28 cellular contexts compared by ENCODE assay signal in the genomic region with DNA sequence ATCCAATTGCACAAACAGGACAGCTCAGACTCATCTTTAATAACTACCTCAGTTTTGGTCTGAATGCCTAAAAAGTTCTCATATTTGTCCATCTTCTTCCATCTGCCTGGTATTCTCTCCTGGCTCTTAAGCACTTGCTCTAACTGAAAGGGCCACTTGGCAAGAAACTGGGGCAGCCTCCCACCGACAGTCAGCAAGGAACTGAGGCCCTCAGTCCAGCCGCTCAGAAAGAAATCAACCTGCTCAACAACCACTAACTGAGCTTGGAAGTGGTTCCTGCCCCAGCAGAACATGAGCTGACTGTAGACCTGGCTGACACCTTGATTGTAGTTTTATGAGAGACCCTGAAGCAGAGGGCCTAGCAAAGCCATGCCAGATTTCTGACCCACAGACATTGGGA.
A peak's percentile ranks its signal among the peaks of the same experiment; 100 is the strongest.
DNase-seq lines count a peak whose midpoint lies in the region; ATAC-seq, FAIRE-seq and TF ChIP-seq lines count a peak whose summit lies in the region.
"Had no signal": no experiment of that assay in that cellular context is flagged by ENCODE, and none has a peak within 500 bp of the region (broad histone marks: within the 10 kb centered on the region; RNA-seq: fewer than 3 reads in every experiment).

No MANE protein-coding gene starts in this region.

- no peak for TF ChIP-seq CTCF in HepG2 (CRISPR knock-in tag; IDR thresholded peaks at IDR 0.05)
- TF ChIP-seq CTCF in right lobe of liver (IDR thresholded peaks at IDR 0.05) = no peak
- TF ChIP-seq CTCF in H9 (conservative IDR thresholded peaks at IDR 0.05) = no peak
- TF ChIP-seq CTCF in WTC11 (IDR thresholded peaks at IDR 0.05) = no peak

- no peak overlapping the region for H4K5ac ChIP-seq in H9 (ENCODE audit: insufficient read length, low read depth, low read length)

- H2BK15ac ChIP-seq in H9 (ENCODE audit: low read depth, low read length) = no peak overlapping the region

- H3K4me1 ChIP-seq in HepG2 (ENCODE audit: insufficient read depth, low read length) (peaks cover 17% of the 10 kb centered on the region), right lobe of liver (no peaks in the 10 kb centered on the region), H9 (ENCODE audit: insufficient read depth, low read length) (no peaks in the 10 kb centered on the region)
- H3K4me1 ChIP-seq: BE2C, BLaER1 had no signal

- H3K23ac ChIP-seq in H9 (ENCODE audit: insufficient read length, low read depth, low read length) = no peak overlapping the region

- H4K91ac ChIP-seq in H9 (ENCODE audit: insufficient read length, low read depth, low read length) = no peak overlapping the region

- FAIRE-seq in HepG2 (lab: Jason Lieb, UNC) = no peak
- FAIRE-seq: A204.1, GM12878, GM12892, GM18507 had no signal

- H4K20me1 ChIP-seq in HepG2 (ENCODE audit: insufficient read depth, low read length) (no peaks in the 10 kb centered on the region), H9 (ENCODE audit: control insufficient read depth, insufficient read depth, insufficient read length) (no peaks in the 10 kb centered on the region)
- H4K20me1 ChIP-seq: BLaER1 had no signal

- H2BK120ac ChIP-seq in H9 (ENCODE audit: low read depth, low read length, poor library complexity, severe bottlenecking) = no peak overlapping the region

- no peak overlapping the region for H3K14ac ChIP-seq in H9 (ENCODE audit: insufficient read depth, low read length)

- no peak overlapping the region for H2BK20ac ChIP-seq in H9 (ENCODE audit: low read depth, low read length, poor library complexity, severe bottlenecking)

- intact Hi-C loops in HepG2 (cut with micrococcal nuclease; ENCODE audit: unreplicated experiment) (no loop called here), right lobe of liver (cut with DNase I) (no loop called here)
- intact Hi-C loops in activated naive CD4-positive, alpha-beta T cell treated with anti-CD3 and anti-CD28 coated beads for 36 hours (cut with micrococcal nuclease) = no loop called here

- H3K4me3 ChIP-seq in HepG2 (replicated peaks in 1 of 3; ENCODE audit: insufficient read depth in 1 of 3, low read depth in 2 of 3, low read length in 3 of 3) = no peak overlapping the region
- H3K4me3 ChIP-seq in right lobe of liver = no peak overlapping the region
- H3K4me3 ChIP-seq: BLaER1, GM12878 had no signal

- POLR2A ChIA-PET in HepG2 (lab: Yijun Ruan, JAX) (no interaction called here), WTC11 (lab: Charles Lee) (no interaction called here)

- H3K18ac ChIP-seq in H9 (ENCODE audit: insufficient read length, low read depth, low read length) = no peak overlapping the region

- peaks cover 0 to 2% of the 10 kb centered on the region in 2 experiments for H3K36me3 ChIP-seq in HepG2 (replicated peaks in 1 of 2; ENCODE audit: control insufficient read depth in 1 of 2, insufficient read depth in 2 of 2, low read length in 2 of 2)
- peaks cover 0 to 25% (median 12%) of the 10 kb centered on the region in 4 donors for H3K36me3 ChIP-seq in right lobe of liver

- H4K8ac ChIP-seq in H9 (replicated peaks; ENCODE audit: insufficient read length, low read depth, low read length) = no peak overlapping the region

- CTCF ChIA-PET in HepG2 (lab: Yijun Ruan, JAX; ENCODE audit: low intra/inter-chr PET ratio, low total read pairs) = no interaction called here
- CTCF ChIA-PET in WTC11 (lab: Charles Lee) = no interaction called here
- CTCF ChIA-PET in activated naive CD4-positive, alpha-beta T cell treated with anti-CD3 and anti-CD28 coated beads for 36 hours (lab: Charles Lee) = no interaction called here

- H3K23me2 ChIP-seq in H9 (ENCODE audit: insufficient read length, low read depth, low read length, poor library complexity, severe bottlenecking) = no peaks in the 10 kb centered on the region

- WGBS in HepG2 (ENCODE audit: low lambda C conversion rate) = 95% methylated on average over 2 of the region's 2 CpGs
- WGBS in right lobe of liver (ENCODE audit: insufficient coverage, low coverage, low lambda C conversion rate, missing lambda C conversion rate) = 100% methylated on average over 1 of the region's 2 CpGs
- WGBS in H9 (ENCODE audit: extremely low coverage, insufficient read length, low lambda C conversion rate) = no CpG with 5 or more reads among the region's 2 CpGs

- no peak overlapping the region for H2BK5ac ChIP-seq in H9 (ENCODE audit: insufficient read length, low read length)

- H3K4me1 Mint-ChIP-seq in H9 (peaks cover 0 to 4% of the 10 kb centered on the region in 2 experiments; a peak in 1 of 4 replicates), WTC11 (no peaks in the 10 kb centered on the region)
- peaks cover 4% of the 10 kb centered on the region for H3K4me1 Mint-ChIP-seq in activated naive CD4-positive, alpha-beta T cell treated with anti-CD3 and anti-CD28 coated beads for 36 hours (ENCODE audit: low read depth)
- H3K4me1 Mint-ChIP-seq: CD4-positive, alpha-beta memory T cell; CD4-positive, CD25-positive, alpha-beta regulatory T cell; CD8-positive, alpha-beta memory T cell had no signal

- H3K9me3 ChIP-seq in HepG2 (ENCODE audit: low read length) (no peaks in the 10 kb centered on the region), right lobe of liver (no peaks in the 10 kb centered on the region), H9 (ENCODE audit: control insufficient read depth, low read depth, low read length) (no peaks in the 10 kb centered on the region)
- H3K9me3 ChIP-seq: BE2C, BLaER1 had no signal

- H3K36me3 Mint-ChIP-seq in H9 (ENCODE audit: insufficient read depth in 1 of 3, low read depth in 3 of 3) (peaks cover 11 to 24% (median 21%) of the 10 kb centered on the region in 3 experiments; a peak in 6 of 7 replicates), WTC11 (peaks cover 23% of the 10 kb centered on the region)
- H3K36me3 Mint-ChIP-seq in activated naive CD4-positive, alpha-beta T cell treated with anti-CD3 and anti-CD28 coated beads for 36 hours (ENCODE audit: low read depth) = peaks cover 6% of the 10 kb centered on the region

- H3T11ph ChIP-seq in H9 (ENCODE audit: low read length) = no peak overlapping the region

- H3K4me2 ChIP-seq in HepG2 (ENCODE audit: low read depth, low read length) (no peak overlapping the region), H9 (ENCODE audit: insufficient read depth, insufficient read length, low read length) (no peak overlapping the region)
- H3K4me2 ChIP-seq: BLaER1 had no signal

- no peak overlapping the region for H3K9ac ChIP-seq in HepG2 (ENCODE audit: insufficient read depth, low read depth, low read length)
- H3K9ac ChIP-seq in H9 (ENCODE audit: extremely low read depth, insufficient read length, low read length) = no peak overlapping the region
- H3K9ac ChIP-seq: BLaER1 had no signal

- TF ChIP-seq POLR2A in HepG2 (IDR thresholded peaks at IDR 0.05; ENCODE audit: insufficient read depth in 1 of 2, low read depth in 2 of 2, low read length in 2 of 2) (no peak), right lobe of liver (IDR thresholded peaks at IDR 0.05) (no peak)

- H3K27me3 Mint-ChIP-seq in H9 (ENCODE audit: low read depth) (no peaks in the 10 kb centered on the region), WTC11 (ENCODE audit: low read depth) (no peaks in the 10 kb centered on the region)
- peaks cover 3% of the 10 kb centered on the region for H3K27me3 Mint-ChIP-seq in activated naive CD4-positive, alpha-beta T cell treated with anti-CD3 and anti-CD28 coated beads for 36 hours (ENCODE audit: low read depth)
- H3K27me3 Mint-ChIP-seq: CD4-positive, alpha-beta memory T cell; CD4-positive, CD25-positive, alpha-beta regulatory T cell had no signal

- H3K56ac ChIP-seq in H9 (ENCODE audit: insufficient read length, low read depth, low read length) = no peak overlapping the region

- H3K27me3 ChIP-seq in HepG2 (ENCODE audit: control insufficient read depth in 1 of 2, insufficient read depth in 2 of 2, low read length in 2 of 2) (no peaks in the 10 kb centered on the region), right lobe of liver (no peaks in the 10 kb centered on the region), H9 (ENCODE audit: insufficient read depth, low read length) (no peaks in the 10 kb centered on the region)
- H3K27me3 ChIP-seq: BE2C, BLaER1 had no signal

- TF ChIP-seq RAD21 in HepG2 (CRISPR knock-in tag; IDR thresholded peaks at IDR 0.05) = no peak

- ATAC-seq in HepG2 (peak; percentile 14; the same call in 1 of the 3 replicates), right lobe of liver (no peak), WTC11 (peak; percentile 31), HG03565 (IDR thresholded peaks at IDR 0.05; ENCODE audit: unreplicated experiment) (no peak)
- ATAC-seq: GM12878 had no signal

- H3K27ac ChIP-seq in HepG2 (ENCODE audit: extremely low read length, insufficient read depth, low read length) (no peak overlapping the region), right lobe of liver (no peak overlapping the region), H9 (ENCODE audit: insufficient read length, low read depth, low read length) (no peak overlapping the region)
- H3K27ac ChIP-seq: BLaER1 had no signal

- H3K9me3 Mint-ChIP-seq in H9 (no peaks in the 10 kb centered on the region), WTC11 (no peaks in the 10 kb centered on the region)
- H3K9me3 Mint-ChIP-seq in activated naive CD4-positive, alpha-beta T cell treated with anti-CD3 and anti-CD28 coated beads for 36 hours = no peaks in the 10 kb centered on the region
- H3K9me3 Mint-ChIP-seq: CD14-positive monocyte; CD4-positive, alpha-beta memory T cell; CD4-positive, CD25-positive, alpha-beta regulatory T cell; CD8-positive, alpha-beta memory T cell had no signal

- DNase-seq in HepG2 (ENCODE audit: low spot score) (no peak), right lobe of liver (no peak), H9 (no peak), WTC11 (ENCODE audit: low spot score) (no peak)
- no peak for DNase-seq in NK-92 treated with Interleukin-12 subunit alpha and Interleukin-12 subunit beta, amount 100 ng/mL, for 24 hours (lab: John Stamatoyannopoulos, UW)
- DNase-seq in activated naive CD4-positive, alpha-beta T cell treated with anti-CD3 and anti-CD28 coated beads for 36 hours = no peak
- DNase-seq: 8988T; ACHN; BE2C; C1 segment of cervical spinal cord; CD4-positive, alpha-beta memory T cell; CD4-positive, CD25-positive, alpha-beta regulatory T cell; CD8-positive, alpha-beta memory T cell; COR-L47; DMS 273 treated with DMSO at 0.1 percent for 48 hours; DMS153; DMS53; DMS79; DND-41; EL; GDM1 had no signal

- H3K4me3 Mint-ChIP-seq in H9 (no peak overlapping the region), WTC11 (no peak overlapping the region)
- no peak overlapping the region for H3K4me3 Mint-ChIP-seq in activated naive CD4-positive, alpha-beta T cell treated with anti-CD3 and anti-CD28 coated beads for 36 hours
- H3K4me3 Mint-ChIP-seq: CD14-positive monocyte; CD4-positive, alpha-beta memory T cell; CD4-positive, CD25-positive, alpha-beta regulatory T cell; CD8-positive, alpha-beta memory T cell had no signal

- no peaks in the 10 kb centered on the region for H3K79me2 ChIP-seq in HepG2 (ENCODE audit: insufficient read depth, low read length)
- no peaks in the 10 kb centered on the region for H3K79me2 ChIP-seq in H9 (ENCODE audit: insufficient read depth, low read length)

- H3K79me1 ChIP-seq in H9 (ENCODE audit: insufficient read depth, low read depth, low read length, poor library complexity, severe bottlenecking) = no peaks in the 10 kb centered on the region

- no peak for TF ChIP-seq EP300 in HepG2 (IDR thresholded peaks at IDR 0.05; ENCODE audit: low read depth in 2 of 2, low read length in 2 of 2)
- no peak for TF ChIP-seq EP300 in HepG2 (CRISPR knock-in tag; IDR thresholded peaks at IDR 0.05; ENCODE audit: borderline replicate concordance)

- in situ Hi-C loops in HepG2 (cut with HindIII; ENCODE audit: extremely low pct_ligation_motif_present, low pct_unique_long_range_greater_than_20kb) = no loop called here

- BruUV-seq in HepG2 (replicated peaks; lab: Mats Ljungman, UMichigan) = no TSS peak

- peak overlapping the region in 2 of 3 experiments; percentile 27 to 31; a peak in 1 of 7 replicates for H3K27ac Mint-ChIP-seq in H9
- H3K27ac Mint-ChIP-seq in WTC11 = peak overlapping the region; percentile 12; the same call in 1 of the 2 replicates
- no peak overlapping the region for H3K27ac Mint-ChIP-seq in activated naive CD4-positive, alpha-beta T cell treated with anti-CD3 and anti-CD28 coated beads for 36 hours
- H3K27ac Mint-ChIP-seq: CD14-positive monocyte; CD4-positive, CD25-positive, alpha-beta regulatory T cell had no signal

- H2AK5ac ChIP-seq in H9 (ENCODE audit: insufficient read length, low read length) = no peak overlapping the region

- H2BK12ac ChIP-seq in H9 (ENCODE audit: insufficient read length, low read depth, low read length) = no peak overlapping the region

- H2AFZ ChIP-seq in HepG2 (ENCODE audit: low read length) (no peak overlapping the region), H9 (ENCODE audit: low read length) (no peak overlapping the region)

- H3K4ac ChIP-seq in H9 (ENCODE audit: low read depth, low read length) = no peak overlapping the region

Comparison
In these comparisons a context has a peak if more than half of its experiments do, and no peak if none do; other contexts are left out.
1. ATAC-seq: peak in HepG2 (single experiment) and WTC11 (single experiment); none in right lobe of liver (0 of 4) and HG03565 (single experiment).